ENCODE assay signal across 8 cellular contexts in the genomic region with DNA sequence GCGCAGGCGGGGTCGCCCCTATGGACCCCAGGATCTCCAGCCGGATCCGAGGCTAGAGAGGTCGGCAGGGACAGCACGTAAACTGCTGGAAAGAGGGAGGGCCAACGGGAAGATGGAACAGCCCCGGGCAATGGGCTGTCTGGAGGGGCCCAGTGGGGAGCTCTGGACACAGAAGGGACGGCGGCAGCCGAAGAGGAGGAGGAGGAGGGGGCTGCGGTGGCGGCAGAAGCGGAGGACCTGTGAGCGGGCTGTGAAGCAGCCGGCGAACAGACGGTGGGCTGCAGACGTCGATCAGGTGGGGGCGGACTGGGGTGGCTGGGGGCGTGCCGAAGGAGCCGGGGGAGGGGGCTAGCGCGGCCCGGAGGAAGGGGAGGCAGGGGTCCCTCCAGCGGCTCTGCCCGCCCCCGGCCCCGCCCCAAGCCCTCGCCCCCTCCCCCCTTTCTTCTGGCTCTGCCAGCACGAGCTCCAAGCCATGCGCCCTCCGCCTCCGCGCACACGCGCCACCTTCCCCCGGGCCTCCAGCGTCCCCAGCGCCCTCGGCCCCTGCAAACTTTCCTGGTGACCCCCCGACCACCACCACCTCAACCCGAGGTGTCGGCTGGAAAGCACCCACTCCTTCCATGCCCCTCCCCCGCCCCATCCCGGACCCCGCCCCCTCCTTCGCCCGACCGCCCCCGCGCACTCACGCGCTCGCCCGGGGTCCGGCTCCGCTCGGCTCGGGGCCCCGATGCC. TPM values are rescaled to one million over a fixed set of nuclear protein-coding genes. Genes with fewer than 3 reads are reported as not detected.
DNase-seq lines count a peak whose midpoint lies in the region; ATAC-seq, FAIRE-seq and TF ChIP-seq lines count a peak whose summit lies in the region.

No MANE protein-coding gene starts in this region.

- no CpG with 5 or more reads among the region's 64 CpGs for WGBS in H9 (ENCODE audit: extremely low coverage, insufficient read length, low lambda C conversion rate)

- POLR2A ChIA-PET in Caco-2 (lab: Charles Lee) (interaction anchor here (0.6 to 2.2 kb wide), 5 partner anchors 11 to 745 kb away, joined by 3 to 31 read pairs (median 5); a partner anchor contains a TSS), PC-3 (lab: Charles Lee; ENCODE audit: unreplicated experiment) (interaction anchor here (0.6 to 1.1 kb wide), 2 partner anchors 13 to 78 kb away, joined by 3 to 4 read pairs; no protein-coding TSS in a partner anchor), MCF 10A (lab: Yijun Ruan, JAX) (interaction anchor here (0.5 to 10.1 kb wide), 8 partner anchors 11 to 1253 kb away, joined by 3 to 362 read pairs (median 38); a partner anchor contains a TSS)

- H3K4me1 ChIP-seq in Caco-2 (peaks cover 52% of the 10 kb centered on the region), H9 (ENCODE audit: insufficient read depth, low read length) (peaks cover 13% of the 10 kb centered on the region; the same call in 1 of the 2 replicates), PC-3 (ENCODE audit: insufficient read depth, low read length) (peaks cover 53% of the 10 kb centered on the region), keratinocyte (ENCODE audit: control insufficient read depth, extremely low read depth, insufficient read depth, low read length) (peaks cover 46% of the 10 kb centered on the region)

- H4K20me1 ChIP-seq in H9 (ENCODE audit: control insufficient read depth, insufficient read depth, insufficient read length) (no peaks in the 10 kb centered on the region), PC-3 (ENCODE audit: low read length) (peaks cover 14% of the 10 kb centered on the region; the same call in 1 of the 2 replicates), keratinocyte (ENCODE audit: control insufficient read depth, extremely low read depth, insufficient read depth, low read length) (no peaks in the 10 kb centered on the region)

- H3K18ac ChIP-seq in H9 (ENCODE audit: insufficient read length, low read depth, low read length), result peak overlapping the region; percentile 88

- no peak overlapping the region for H2AK5ac ChIP-seq in H9 (ENCODE audit: insufficient read length, low read length)

- no peak for FAIRE-seq in keratinocyte (lab: Jason Lieb, UNC)

- peak overlapping the region; percentile 79 for H3K4me3 ChIP-seq in Caco-2 (ENCODE audit: low read depth, low read length)
- H3K4me3 ChIP-seq in PC-3 (ENCODE audit: low read length), result peak overlapping the region; percentile 85
- peak overlapping the region; percentile 65 to 92 (median 87) for H3K4me3 ChIP-seq in keratinocyte (ENCODE audit: control insufficient read depth in 2 of 3, extremely low read depth in 1 of 3, insufficient read depth in 2 of 3, low read depth in 1 of 3, low read length in 3 of 3)

- no peak overlapping the region for H2BK12ac ChIP-seq in H9 (ENCODE audit: insufficient read length, low read depth, low read length)

- H3K56ac ChIP-seq in H9 (ENCODE audit: insufficient read length, low read depth, low read length), result no peak overlapping the region

- ATAC-seq in PC-3 (peak; percentile 0), GM19035 (IDR thresholded peaks at IDR 0.05; ENCODE audit: unreplicated experiment) (no peak), HG02870 (IDR thresholded peaks at IDR 0.05; ENCODE audit: unreplicated experiment) (no peak)
- ATAC-seq in stimulated activated memory B cell treated with anti-CD40 and anti-IgM and Interleukin-4, amounts not matched to agents 10 μg/mL and 1 μg/mL and 100 μg/mL, for 72 hours, result peak; percentile 3

- TF ChIP-seq CTCF in Caco-2 (IDR thresholded peaks at IDR 0.05; ENCODE audit: insufficient read depth in 1 of 2, low read depth in 1 of 2, low read length in 1 of 2, severe bottlenecking in 1 of 2, unreplicated experiment in 1 of 2), result no peak
- TF ChIP-seq CTCF in H9 (conservative IDR thresholded peaks at IDR 0.05), result no peak
- no peak for TF ChIP-seq CTCF in PC-3 (conservative IDR thresholded peaks at IDR 0.05; ENCODE audit: low read depth, low read length)
- no peak for TF ChIP-seq CTCF in MCF 10A (IDR thresholded peaks at IDR 0.05; ENCODE audit: unreplicated experiment)
- TF ChIP-seq CTCF in keratinocyte (optimal IDR thresholded peaks at IDR 0.05 in 1 of 3, IDR thresholded peaks at IDR 0.05 in 1 of 3, conservative IDR thresholded peaks at IDR 0.05 in 1 of 3; ENCODE audit: extremely low read depth in 1 of 3, insufficient read depth in 2 of 3, low read length in 3 of 3), result no peak

- H3K4me2 ChIP-seq in H9 (ENCODE audit: insufficient read depth, insufficient read length, low read length) (peak overlapping the region; percentile 57), PC-3 (ENCODE audit: low read length) (peak overlapping the region; percentile 93), keratinocyte (ENCODE audit: control insufficient read depth, extremely low read depth, insufficient read depth, low read depth, low read length) (peak overlapping the region; percentile 94)

- intact Hi-C loops in Caco-2 (cut with micrococcal nuclease; ENCODE audit: unreplicated experiment), result loop anchor here (2.0 kb wide), 1 partner anchor 36 kb away; no protein-coding TSS in a partner anchor
- intact Hi-C loops in PC-3 (cut with micrococcal nuclease), result loop anchor here (5.0 kb wide), 1 partner anchor 1253 kb away; a partner anchor contains a TSS
- intact Hi-C loops in MCF 10A (cut with micrococcal nuclease), result no loop called here

- H3K4ac ChIP-seq in H9 (ENCODE audit: low read depth, low read length), result no peak overlapping the region

- peaks cover 13% of the 10 kb centered on the region for H3K23me2 ChIP-seq in H9 (ENCODE audit: insufficient read length, low read depth, low read length, poor library complexity, severe bottlenecking)

- no peaks in the 10 kb centered on the region for H3K27me3 ChIP-seq in Caco-2 (replicated peaks; ENCODE audit: control insufficient read depth, insufficient read depth, low read length)
- no peaks in the 10 kb centered on the region for H3K27me3 ChIP-seq in H9 (ENCODE audit: insufficient read depth, low read length)
- H3K27me3 ChIP-seq in PC-3 (ENCODE audit: low read length), result no peaks in the 10 kb centered on the region
- H3K27me3 ChIP-seq in keratinocyte (ENCODE audit: control insufficient read depth, extremely low read depth, insufficient read depth, low read length), result no peaks in the 10 kb centered on the region

- dilution Hi-C loops in keratinocyte (cut with MboI; ENCODE audit: extremely low pct_ligation_motif_present, low sequenced_read_pairs), result no loop called here

- no peak overlapping the region for H3T11ph ChIP-seq in H9 (ENCODE audit: low read length)

- H3K9me3 ChIP-seq in Caco-2 (no peaks in the 10 kb centered on the region), H9 (ENCODE audit: control insufficient read depth, low read depth, low read length) (no peaks in the 10 kb centered on the region), PC-3 (ENCODE audit: low read length) (no peaks in the 10 kb centered on the region), keratinocyte (ENCODE audit: control insufficient read depth, low read depth, low read length) (no peaks in the 10 kb centered on the region)

- H3K9me3 Mint-ChIP-seq in Caco-2 (ENCODE audit: unreplicated experiment), result no peaks in the 10 kb centered on the region
- no peaks in the 10 kb centered on the region; a peak in 1 of 5 replicates for H3K9me3 Mint-ChIP-seq in H9
- H3K9me3 Mint-ChIP-seq in MCF 10A (ENCODE audit: unreplicated experiment), result no peaks in the 10 kb centered on the region
- no peaks in the 10 kb centered on the region for H3K9me3 Mint-ChIP-seq in stimulated activated memory B cell treated with anti-CD40 and anti-IgM and Interleukin-4, amounts not matched to agents 10 μg/mL and 1 μg/mL and 100 μg/mL, for 72 hours

- H4K8ac ChIP-seq in H9 (replicated peaks; ENCODE audit: insufficient read length, low read depth, low read length), result no peak overlapping the region

- H3K79me1 ChIP-seq in H9 (ENCODE audit: insufficient read depth, low read depth, low read length, poor library complexity, severe bottlenecking), result peaks cover 19% of the 10 kb centered on the region

- H3K4me3 Mint-ChIP-seq in Caco-2 (ENCODE audit: unreplicated experiment) (peak overlapping the region; percentile 88), H9 (peak overlapping the region; percentile 89 to 94), MCF 10A (ENCODE audit: unreplicated experiment) (peak overlapping the region; percentile 75)
- peak overlapping the region; percentile 85 for H3K4me3 Mint-ChIP-seq in stimulated activated memory B cell treated with anti-CD40 and anti-IgM and Interleukin-4, amounts not matched to agents 10 μg/mL and 1 μg/mL and 100 μg/mL, for 72 hours

- peaks cover 7% of the 10 kb centered on the region for H3F3A ChIP-seq in PC-3 (ENCODE audit: low read length, unreplicated experiment)

- H3K27me3 Mint-ChIP-seq in Caco-2 (ENCODE audit: insufficient read depth, unreplicated experiment) (no peaks in the 10 kb centered on the region), H9 (ENCODE audit: low read depth) (peaks cover 1% of the 10 kb centered on the region; the same call in 1 of the 2 replicates), MCF 10A (ENCODE audit: insufficient read depth, unreplicated experiment) (no peaks in the 10 kb centered on the region)
- H3K27me3 Mint-ChIP-seq in stimulated activated memory B cell treated with anti-CD40 and anti-IgM and Interleukin-4, amounts not matched to agents 10 μg/mL and 1 μg/mL and 100 μg/mL, for 72 hours, result no peaks in the 10 kb centered on the region

- H3K4me1 Mint-ChIP-seq in Caco-2 (ENCODE audit: low read depth, unreplicated experiment), result peaks cover 57% of the 10 kb centered on the region
- peaks cover 40 to 41% of the 10 kb centered on the region in 2 experiments for H3K4me1 Mint-ChIP-seq in H9
- H3K4me1 Mint-ChIP-seq in MCF 10A (ENCODE audit: insufficient read depth, unreplicated experiment), result peaks cover 49% of the 10 kb centered on the region
- peaks cover 51% of the 10 kb centered on the region for H3K4me1 Mint-ChIP-seq in stimulated activated memory B cell treated with anti-CD40 and anti-IgM and Interleukin-4, amounts not matched to agents 10 μg/mL and 1 μg/mL and 100 μg/mL, for 72 hours

- no peak overlapping the region for H2BK5ac ChIP-seq in H9 (ENCODE audit: insufficient read length, low read length)

- H3K9ac ChIP-seq in H9 (ENCODE audit: extremely low read depth, insufficient read length, low read length) (peak overlapping the region; percentile 51), PC-3 (ENCODE audit: low read length) (peak overlapping the region; percentile 72), keratinocyte (ENCODE audit: control insufficient read depth, extremely low read depth, insufficient read depth, low read length) (peak overlapping the region; percentile 93)

- no peak overlapping the region for H2BK20ac ChIP-seq in H9 (ENCODE audit: low read depth, low read length, poor library complexity, severe bottlenecking)

- no peak overlapping the region for H3K27ac ChIP-seq in H9 (ENCODE audit: insufficient read length, low read depth, low read length)
- H3K27ac ChIP-seq in PC-3 (ENCODE audit: low read length), result peak overlapping the region; percentile 13; the same call in 1 of the 2 replicates
- peak overlapping the region; percentile 97 for H3K27ac ChIP-seq in keratinocyte (ENCODE audit: control insufficient read depth, insufficient read depth, low read length)

- peaks cover 3% of the 10 kb centered on the region for H3K36me3 ChIP-seq in Caco-2 (ENCODE audit: control insufficient read depth, insufficient read depth, low read length)
- peaks cover 37% of the 10 kb centered on the region for H3K36me3 ChIP-seq in PC-3 (ENCODE audit: low read depth, low read length)
- peaks cover 20 to 34% of the 10 kb centered on the region in 2 experiments for H3K36me3 ChIP-seq in keratinocyte (ENCODE audit: control insufficient read depth in 2 of 2, extremely low read depth in 1 of 2, insufficient read depth in 2 of 2, low read length in 2 of 2)

- peaks cover 2% of the 10 kb centered on the region for H3K9me1 ChIP-seq in keratinocyte (ENCODE audit: control insufficient read depth, extremely low read depth, insufficient read depth, low read length)

- H3K27ac Mint-ChIP-seq in Caco-2 (ENCODE audit: unreplicated experiment) (peak overlapping the region; percentile 95), H9 (peak overlapping the region; percentile 86 to 92 (median 92); a peak in 6 of 7 replicates), MCF 10A (ENCODE audit: low read depth, unreplicated experiment) (peak overlapping the region; percentile 97)
- peak overlapping the region; percentile 88 for H3K27ac Mint-ChIP-seq in stimulated activated memory B cell treated with anti-CD40 and anti-IgM and Interleukin-4, amounts not matched to agents 10 μg/mL and 1 μg/mL and 100 μg/mL, for 72 hours

- H3K9me2 ChIP-seq in PC-3 (replicated peaks; ENCODE audit: low read length), result no peaks in the 10 kb centered on the region

- H3K79me2 ChIP-seq in H9 (ENCODE audit: insufficient read depth, low read length), result peaks cover 11% of the 10 kb centered on the region
- peaks cover 37% of the 10 kb centered on the region for H3K79me2 ChIP-seq in PC-3 (ENCODE audit: low read length)
- H3K79me2 ChIP-seq in keratinocyte (ENCODE audit: control insufficient read depth, insufficient read depth, low read length), result peaks cover 35% of the 10 kb centered on the region

- peaks cover 67% of the 10 kb centered on the region for H3K36me3 Mint-ChIP-seq in Caco-2 (ENCODE audit: insufficient read depth, unreplicated experiment)
- peaks cover 42 to 61% (median 57%) of the 10 kb centered on the region in 3 experiments for H3K36me3 Mint-ChIP-seq in H9 (ENCODE audit: insufficient read depth in 1 of 3, low read depth in 3 of 3)
- peaks cover 40% of the 10 kb centered on the region for H3K36me3 Mint-ChIP-seq in MCF 10A (ENCODE audit: insufficient read depth, unreplicated experiment)
- H3K36me3 Mint-ChIP-seq in stimulated activated memory B cell treated with anti-CD40 and anti-IgM and Interleukin-4, amounts not matched to agents 10 μg/mL and 1 μg/mL and 100 μg/mL, for 72 hours, result peaks cover 41% of the 10 kb centered on the region

- no peak overlapping the region for H3K23ac ChIP-seq in H9 (ENCODE audit: insufficient read length, low read depth, low read length)

- BruUV-seq in Caco-2 (replicated peaks; lab: Mats Ljungman, UMichigan) (no TSS peak), PC-3 (replicated peaks; lab: Mats Ljungman, UMichigan) (no TSS peak), MCF 10A (replicated peaks; lab: Mats Ljungman, UMichigan) (no TSS peak)

- H4K5ac ChIP-seq in H9 (ENCODE audit: insufficient read length, low read depth, low read length), result no peak overlapping the region

- no peak overlapping the region for H2BK15ac ChIP-seq in H9 (ENCODE audit: low read depth, low read length)

- no peak overlapping the region for H4K91ac ChIP-seq in H9 (ENCODE audit: insufficient read length, low read depth, low read length)

- no peak overlapping the region for H2BK120ac ChIP-seq in H9 (ENCODE audit: low read depth, low read length, poor library complexity, severe bottlenecking)

- DNase-seq in Caco-2, result peak; percentile 67 to 73
- DNase-seq in H9, result peak; percentile 82
- DNase-seq in PC-3, result peak; percentile 20
- DNase-seq in MCF 10A (ENCODE audit: unreplicated experiment), result peak; percentile 36
- DNase-seq in keratinocyte (ENCODE audit: low read depth, low spot score), result no peak

- H2AFZ ChIP-seq in H9 (ENCODE audit: low read length) (no peak overlapping the region), PC-3 (ENCODE audit: low read length) (peak overlapping the region; percentile 40), keratinocyte (ENCODE audit: control insufficient read depth, low read length) (no peak overlapping the region)

- CTCF ChIA-PET in Caco-2 (lab: Charles Lee), result interaction anchor here (0.7 to 2.3 kb wide), 7 partner anchors 11 to 75 kb away, joined by 3 to 13 read pairs (median 5); a partner anchor contains a TSS
- CTCF ChIA-PET in PC-3 (lab: Charles Lee), result interaction anchor here (1.9 kb wide), 1 partner anchor 75 kb away, joined by 9 read pairs; no protein-coding TSS in a partner anchor
- CTCF ChIA-PET in MCF 10A (lab: Yijun Ruan, JAX), result interaction anchor here (0.6 to 1.5 kb wide), 8 partner anchors 11 to 464 kb away, joined by 3 to 7 read pairs (median 4); a partner anchor contains a TSS

- peak overlapping the region; percentile 94 for H3K14ac ChIP-seq in H9 (ENCODE audit: insufficient read depth, low read length)

RNA-seq across cellular contexts. Expression of a gene that starts 0.4 kb away (rescaled TPM):
- total RNA-seq in Caco-2 (2022) (107 and 120 TPM in 2 replicates), H9 (2021) (130 and 140 TPM in 2 replicates), PC-3 (2014; rRNA removed) (89.6 and 143 TPM in 2 replicates), MCF 10A (2022) (198 and 202 TPM in 2 replicates)
- polyA plus RNA-seq in keratinocyte, result 88.3 to 107 TPM (median 94.3 TPM) in 3 replicates
- polyA plus RNA-seq in keratinocyte (2011; ENCODE audit: low read depth), result 155 TPM
- 73.8 and 93.4 TPM in 2 replicates for polyA plus RNA-seq in keratinocyte (2011; cell fraction: cytosol; rRNA removed)
- polyA plus RNA-seq in keratinocyte (2011; cell fraction: nucleus; rRNA removed), result 419 and 507 TPM in 2 replicates
- 200 and 415 TPM in 2 replicates for polyA plus RNA-seq in keratinocyte (2012; ENCODE audit: low replicate concordance)
- 196 to 291 TPM (median 228 TPM) in 3 replicates for polyA minus RNA-seq in keratinocyte
- 155 TPM for polyA minus RNA-seq in keratinocyte (2011; cell fraction: cytosol; rRNA and poly(A)+ RNA removed)
- polyA minus RNA-seq in keratinocyte (2011; cell fraction: nucleus; rRNA and poly(A)+ RNA removed), result 200 and 236 TPM in 2 replicates

RNA-seq across cellular contexts. Expression of a gene that starts 11.4 kb away (rescaled TPM):
- 206 and 212 TPM in 2 replicates for total RNA-seq in Caco-2 (2022)
- 202 and 205 TPM in 2 replicates for total RNA-seq in H9 (2021)
- 228 and 341 TPM in 2 replicates for total RNA-seq in PC-3 (2014; rRNA removed)
- total RNA-seq in MCF 10A (2022), result 159 and 229 TPM in 2 replicates
- polyA plus RNA-seq in keratinocyte, result 64.3 to 139 TPM (median 115 TPM) in 3 replicates
- polyA plus RNA-seq in keratinocyte (2011; ENCODE audit: low read depth), result 80.2 TPM
- 97.3 and 122 TPM in 2 replicates for polyA plus RNA-seq in keratinocyte (2011; cell fraction: cytosol; rRNA removed)
- 74.8 and 78.5 TPM in 2 replicates for polyA plus RNA-seq in keratinocyte (2011; cell fraction: nucleus; rRNA removed)
- polyA plus RNA-seq in keratinocyte (2012; ENCODE audit: low replicate concordance), result 65.8 and 117 TPM in 2 replicates
- polyA minus RNA-seq in keratinocyte, result 102 to 159 TPM (median 129 TPM) in 3 replicates
- 56.2 TPM for polyA minus RNA-seq in keratinocyte (2011; cell fraction: cytosol; rRNA and poly(A)+ RNA removed)
- polyA minus RNA-seq in keratinocyte (2011; cell fraction: nucleus; rRNA and poly(A)+ RNA removed), result 19.4 and 27.7 TPM in 2 replicates

RNA-seq across cellular contexts. Expression of a gene that starts 13.8 kb away (rescaled TPM):
- not detected in 2 replicates for total RNA-seq in Caco-2 (2022)
- 0.15 and 0.22 TPM in 2 replicates for total RNA-seq in H9 (2021)
- not detected in 2 replicates for total RNA-seq in PC-3 (2014; rRNA removed)
- total RNA-seq in MCF 10A (2022), result not detected in 2 replicates
- polyA plus RNA-seq in keratinocyte, result not detected in 3 replicates
- not detected for polyA plus RNA-seq in keratinocyte (2011; ENCODE audit: low read depth)
- not detected in 2 replicates for polyA plus RNA-seq in keratinocyte (2011; cell fraction: cytosol; rRNA removed)
- polyA plus RNA-seq in keratinocyte (2011; cell fraction: nucleus; rRNA removed), result not detected in 2 replicates
- not detected in 2 replicates for polyA plus RNA-seq in keratinocyte (2012; ENCODE audit: low replicate concordance)
- polyA minus RNA-seq in keratinocyte, result not detected in 3 replicates
- polyA minus RNA-seq in keratinocyte (2011; cell fraction: cytosol; rRNA and poly(A)+ RNA removed), result not detected
- polyA minus RNA-seq in keratinocyte (2011; cell fraction: nucleus; rRNA and poly(A)+ RNA removed), result not detected in 2 replicates

RNA-seq across cellular contexts. Expression of a gene that starts 56.6 kb away (rescaled TPM):
- not detected in 2 replicates for total RNA-seq in Caco-2 (2022)
- not detected in 2 replicates for total RNA-seq in H9 (2021)
- not detected in 2 replicates for total RNA-seq in PC-3 (2014; rRNA removed)
- total RNA-seq in MCF 10A (2022), result not detected in 2 replicates
- not detected in 3 replicates for polyA plus RNA-seq in keratinocyte
- polyA plus RNA-seq in keratinocyte (2011; ENCODE audit: low read depth), result not detected
- not detected in 2 replicates for polyA plus RNA-seq in keratinocyte (2011; cell fraction: cytosol; rRNA removed)
- polyA plus RNA-seq in keratinocyte (2011; cell fraction: nucleus; rRNA removed), result not detected in 2 replicates
- polyA plus RNA-seq in keratinocyte (2012; ENCODE audit: low replicate concordance), result not detected in 2 replicates
- polyA minus RNA-seq in keratinocyte, result not detected in 3 replicates
- not detected for polyA minus RNA-seq in keratinocyte (2011; cell fraction: cytosol; rRNA and poly(A)+ RNA removed)
- polyA minus RNA-seq in keratinocyte (2011; cell fraction: nucleus; rRNA and poly(A)+ RNA removed), result not detected in 2 replicates

Comparison
In these comparisons a context has a peak if more than half of its experiments do, and no peak if none do; other contexts are left out.
1. ATAC-seq: peak in PC-3 (single experiment) and stimulated activated memory B cell treated with anti-CD40 and anti-IgM and Interleukin-4, amounts not matched to agents 10 μg/mL and 1 μg/mL and 100 μg/mL, for 72 hours (single experiment); none in GM19035 (single experiment) and HG02870 (single experiment).
2. Peak in every context shown above with its lines, with median percentiles within 50 percentile points of each other: H3K4me3 ChIP-seq, H3K27ac Mint-ChIP-seq, H3K4me3 Mint-ChIP-seq, H3K4me2 ChIP-seq and H3K9ac ChIP-seq.